13 cellular contexts compared by ENCODE assay signal in the genomic region with DNA sequence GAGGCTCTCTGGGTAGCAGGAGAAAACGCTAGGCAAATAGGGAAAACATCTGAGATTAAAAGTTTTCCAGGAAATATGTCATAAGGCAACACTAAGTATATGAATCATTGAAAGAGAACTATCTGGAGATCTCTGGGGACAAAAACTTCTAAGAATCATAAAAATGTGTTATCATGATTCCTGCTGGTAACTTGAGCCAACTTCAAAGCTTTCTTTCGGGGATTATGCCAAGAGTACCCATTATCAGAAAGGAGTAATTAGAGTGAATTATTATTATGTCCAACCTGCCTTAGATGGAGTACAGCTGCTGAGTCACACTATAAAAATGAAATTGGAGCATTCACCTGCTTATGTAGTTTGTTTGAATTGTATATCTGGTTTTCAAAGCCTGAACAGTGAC.
DNase-seq lines count a peak whose midpoint lies in the region; ATAC-seq and TF ChIP-seq lines count a peak whose summit lies in the region.
"Had no signal": no experiment of that assay in that cellular context is flagged by ENCODE, and none has a peak within 500 bp of the region (broad histone marks: within the 10 kb centered on the region; RNA-seq: fewer than 3 reads in every experiment).

No MANE protein-coding gene starts in this region.

- H3K27ac Mint-ChIP-seq in activated T-helper 2 cell treated with anti-CD3 and anti-CD28 coated beads, Interferon-gamma antibody, Interleukin-2, Interleukin-4, amounts not matched to agents 10 μg/mL and 5 μg/mL and 100 μg/mL, durations not matched to agents 14 hours and 24 hours and 36 hours = no peak overlapping the region
- H3K27ac Mint-ChIP-seq in activated naive CD4-positive, alpha-beta T cell treated with anti-CD3 and anti-CD28 coated beads, Interleukin-2, amount 50 U/mL, for 72 hours = no peak overlapping the region
- H3K27ac Mint-ChIP-seq: activated CD8-positive, alpha-beta T cell treated with anti-CD3 and anti-CD28 coated beads, Interleukin-2, amount 10 ng/mL, durations not matched to agents 7 days and 5 days had no signal

- peaks cover 3% of the 10 kb centered on the region for H3K9me3 Mint-ChIP-seq in activated T-helper 2 cell treated with anti-CD3 and anti-CD28 coated beads, Interferon-gamma antibody, Interleukin-2, Interleukin-4, amounts not matched to agents 10 μg/mL and 5 μg/mL and 100 μg/mL, durations not matched to agents 14 hours and 24 hours and 36 hours
- peaks cover 3 to 13% of the 10 kb centered on the region in 2 donors for H3K9me3 Mint-ChIP-seq in activated naive CD4-positive, alpha-beta T cell treated with anti-CD3 and anti-CD28 coated beads, Interleukin-2, amount 50 U/mL, for 72 hours

- H3K4me3 ChIP-seq in testis = no peak overlapping the region
- H3K4me3 ChIP-seq: adrenal gland, lung had no signal

- H3K9me3 ChIP-seq in testis = no peaks in the 10 kb centered on the region
- H3K9me3 ChIP-seq: adrenal gland had no signal

- no peak overlapping the region for H3K4me3 Mint-ChIP-seq in activated T-helper 2 cell treated with anti-CD3 and anti-CD28 coated beads, Interferon-gamma antibody, Interleukin-2, Interleukin-4, amounts not matched to agents 10 μg/mL and 5 μg/mL and 100 μg/mL, durations not matched to agents 14 hours and 24 hours and 36 hours (ENCODE audit: low read depth)
- H3K4me3 Mint-ChIP-seq: activated CD8-positive, alpha-beta T cell treated with anti-CD3 and anti-CD28 coated beads, Interleukin-2, amount 10 ng/mL, durations not matched to agents 7 days and 5 days had no signal

- H3K27me3 Mint-ChIP-seq in activated T-helper 2 cell treated with anti-CD3 and anti-CD28 coated beads, Interferon-gamma antibody, Interleukin-2, Interleukin-4, amounts not matched to agents 10 μg/mL and 5 μg/mL and 100 μg/mL, durations not matched to agents 14 hours and 24 hours and 36 hours (ENCODE audit: low read depth) = no peaks in the 10 kb centered on the region

- H3K27ac ChIP-seq in testis = no peak overlapping the region
- H3K27ac ChIP-seq: adrenal gland had no signal

- H3K36me3 ChIP-seq in testis (ENCODE audit: low read depth, missing control alignments) = no peaks in the 10 kb centered on the region
- H3K36me3 ChIP-seq: adrenal gland had no signal

- no peak for TF ChIP-seq POLR2A in testis (IDR thresholded peaks at IDR 0.05)

- intact Hi-C loops in activated T-helper 2 cell treated with anti-CD3 and anti-CD28 coated beads, Interferon-gamma antibody, Interleukin-2, Interleukin-4, amounts not matched to agents 10 μg/mL and 5 μg/mL and 100 μg/mL, durations not matched to agents 14 hours and 24 hours and 36 hours (cut with micrococcal nuclease) = no loop called here
- intact Hi-C loops in testis (cut with DNase I; ENCODE audit: low total_unique reads) = no loop called here

- no peak for TF ChIP-seq CTCF in testis (IDR thresholded peaks at IDR 0.05)

- no peaks in the 10 kb centered on the region for H3K4me1 ChIP-seq in testis
- H3K4me1 ChIP-seq: adrenal gland had no signal

- no peak for ATAC-seq in activated naive CD4-positive, alpha-beta T cell treated with anti-CD3 and anti-CD28 coated beads, Interleukin-2, amount 50 U/mL, for 72 hours
- ATAC-seq: activated CD8-positive, alpha-beta T cell treated with anti-CD3 and anti-CD28 coated beads, Interleukin-2, amount 10 ng/mL, durations not matched to agents 7 days and 5 days had no signal

- H3K36me3 Mint-ChIP-seq in activated T-helper 2 cell treated with anti-CD3 and anti-CD28 coated beads, Interferon-gamma antibody, Interleukin-2, Interleukin-4, amounts not matched to agents 10 μg/mL and 5 μg/mL and 100 μg/mL, durations not matched to agents 14 hours and 24 hours and 36 hours (ENCODE audit: low read depth) = no peaks in the 10 kb centered on the region
- no peaks in the 10 kb centered on the region for H3K36me3 Mint-ChIP-seq in activated naive CD4-positive, alpha-beta T cell treated with anti-CD3 and anti-CD28 coated beads, Interleukin-2, amount 50 U/mL, for 72 hours

- peak; percentile 8 to 48 for DNase-seq in NCI-H524 (lab: John Stamatoyannopoulos, UW)
- no peak for DNase-seq in NCI-H524 treated with DMSO at 0.1 percent for 48 hours (lab: John Stamatoyannopoulos, UW)
- DNase-seq in NCI-H774 (lab: John Stamatoyannopoulos, UW) = peak; percentile 47
- peak; percentile 59 for DNase-seq in fibroblast of peridontal ligament (ENCODE audit: extremely low read depth)
- no peak for DNase-seq in foreskin melanocyte
- no peak for DNase-seq in activated T-helper 2 cell treated with anti-CD3 and anti-CD28 coated beads, Interferon-gamma antibody, Interleukin-2, Interleukin-4, amounts not matched to agents 10 μg/mL and 5 μg/mL and 100 μg/mL, durations not matched to agents 14 hours and 24 hours and 36 hours (ENCODE audit: low spot score)
- DNase-seq in activated naive CD4-positive, alpha-beta T cell treated with anti-CD3 and anti-CD28 coated beads, Interleukin-2, amount 50 U/mL, for 72 hours (ENCODE audit: low spot score in 2 of 2) = no peak
- DNase-seq in testis = no peak
- DNase-seq: 8988T; activated CD8-positive, alpha-beta T cell treated with anti-CD3 and anti-CD28 coated beads, Interleukin-2, amount 10 ng/mL, durations not matched to agents 7 days and 5 days; NCI-H345 had no signal

- 36 to 38% methylated on average over 2 of the region's 2 CpGs for whole genome bisulfite sequencing in testis, 2 donors

- H3K27me3 ChIP-seq in testis = no peaks in the 10 kb centered on the region
- H3K27me3 ChIP-seq: adrenal gland had no signal

- H3K4me1 Mint-ChIP-seq in activated T-helper 2 cell treated with anti-CD3 and anti-CD28 coated beads, Interferon-gamma antibody, Interleukin-2, Interleukin-4, amounts not matched to agents 10 μg/mL and 5 μg/mL and 100 μg/mL, durations not matched to agents 14 hours and 24 hours and 36 hours (ENCODE audit: low read depth) = no peaks in the 10 kb centered on the region

Comparison
In these comparisons a context has a peak if more than half of its experiments do, and no peak if none do; other contexts are left out.
1. DNase-seq: peak in NCI-H524 (2 of 2), NCI-H774 (single experiment) and fibroblast of peridontal ligament (single experiment); none in NCI-H524 treated with DMSO at 0.1 percent for 48 hours (single experiment), foreskin melanocyte (single experiment), activated T-helper 2 cell treated with anti-CD3 and anti-CD28 coated beads, Interferon-gamma antibody, Interleukin-2, Interleukin-4, amounts not matched to agents 10 μg/mL and 5 μg/mL and 100 μg/mL, durations not matched to agents 14 hours and 24 hours and 36 hours (single experiment), activated naive CD4-positive, alpha-beta T cell treated with anti-CD3 and anti-CD28 coated beads, Interleukin-2, amount 50 U/mL, for 72 hours (0 of 2) and testis (single experiment).